ENCODE assay signal across 25 cellular contexts in genomic region chr2:172481507-172482262, GRCh38. TPM values are rescaled to one million over a fixed set of nuclear protein-coding genes. Genes with fewer than 3 reads are reported as not detected.
A peak's percentile ranks its signal among the peaks of the same experiment; 100 is the strongest.
DNase-seq lines count a peak whose midpoint lies in the region; ATAC-seq lines count a peak whose summit lies in the region.
"Had no signal": no experiment of that assay in that cellular context is flagged by ENCODE, and none has a peak within 500 bp of the region (broad histone marks: within the 10 kb centered on the region; RNA-seq: fewer than 3 reads in every experiment).

No MANE protein-coding gene starts in this region.

- no peaks in the 10 kb centered on the region for H3K9me3 ChIP-seq in SJSA1 (replicated peaks)
- H3K9me3 ChIP-seq: pancreas, SJCRH30, tibial artery had no signal

- peaks cover 60% of the 10 kb centered on the region for H3K4me1 Mint-ChIP-seq in stimulated activated naive CD8-positive, alpha-beta T cell treated with anti-CD3 and anti-CD28 coated beads, Interleukin-15, amount 100 ng/mL, for 72 hours
- peaks cover 45% of the 10 kb centered on the region for H3K4me1 Mint-ChIP-seq in dendritic cell treated with granulocyte-macrophage colony-stimulating factor and Interleukin-4, amounts not matched to agents 40 ng/mL and 50 ng/mL, for 4 days (ENCODE audit: low read depth)

- no peaks in the 10 kb centered on the region for H3K27me3 Mint-ChIP-seq in stimulated activated naive CD8-positive, alpha-beta T cell treated with anti-CD3 and anti-CD28 coated beads, Interleukin-15, amount 100 ng/mL, for 72 hours
- H3K27me3 Mint-ChIP-seq in dendritic cell treated with granulocyte-macrophage colony-stimulating factor and Interleukin-4, amounts not matched to agents 40 ng/mL and 50 ng/mL, for 4 days, result peaks cover 2% of the 10 kb centered on the region
- H3K27me3 Mint-ChIP-seq: activated CD8-positive, alpha-beta memory T cell treated with anti-CD3 and anti-CD28 coated beads, Interleukin-2, amount 10 ng/mL, durations not matched to agents 7 days and 5 days; stimulated activated naive CD8-positive, alpha-beta T cell treated with anti-CD3 and anti-CD28 coated beads, Interleukin-15, Interleukin-2, amounts not matched to agents 100 ng/mL and 50 ng/mL, for 24 hours had no signal

- H3K4me1 ChIP-seq in SJSA1 (replicated peaks), result peaks cover 23% of the 10 kb centered on the region
- H3K4me1 ChIP-seq: SJCRH30 had no signal

- H3K27ac ChIP-seq in SJSA1, result peak overlapping the region; percentile 3; the same call in 1 of the 2 replicates
- H3K27ac ChIP-seq: HL-60, SJCRH30, tibial artery had no signal

- H3K9me3 Mint-ChIP-seq in stimulated activated naive CD8-positive, alpha-beta T cell treated with anti-CD3 and anti-CD28 coated beads, Interleukin-15, amount 100 ng/mL, for 72 hours, result no peaks in the 10 kb centered on the region
- no peaks in the 10 kb centered on the region for H3K9me3 Mint-ChIP-seq in dendritic cell treated with granulocyte-macrophage colony-stimulating factor and Interleukin-4, amounts not matched to agents 40 ng/mL and 50 ng/mL, for 4 days
- H3K9me3 Mint-ChIP-seq: activated T-helper 2 cell treated with anti-CD3 and anti-CD28 coated beads, Interferon-gamma antibody, Interleukin-2, Interleukin-4, amounts not matched to agents 10 μg/mL and 5 μg/mL and 100 μg/mL, durations not matched to agents 14 hours and 24 hours and 36 hours; mesothelial cell of epicardium; natural killer cell; stimulated activated naive CD8-positive, alpha-beta T cell treated with anti-CD3 and anti-CD28 coated beads, Interleukin-15, Interleukin-2, amounts not matched to agents 100 ng/mL and 50 ng/mL, for 24 hours had no signal

- H3K4me3 Mint-ChIP-seq in stimulated activated naive CD8-positive, alpha-beta T cell treated with anti-CD3 and anti-CD28 coated beads, Interleukin-15, amount 100 ng/mL, for 72 hours, result peak overlapping the region; percentile 28 to 49
- H3K4me3 Mint-ChIP-seq in dendritic cell treated with granulocyte-macrophage colony-stimulating factor and Interleukin-4, amounts not matched to agents 40 ng/mL and 50 ng/mL, for 4 days, result no peak overlapping the region
- H3K4me3 Mint-ChIP-seq: activated CD8-positive, alpha-beta memory T cell treated with anti-CD3 and anti-CD28 coated beads, Interleukin-2, amount 10 ng/mL, durations not matched to agents 7 days and 5 days; mesothelial cell of epicardium; natural killer cell; stimulated activated naive CD8-positive, alpha-beta T cell treated with anti-CD3 and anti-CD28 coated beads, Interleukin-15, Interleukin-2, amounts not matched to agents 100 ng/mL and 50 ng/mL, for 24 hours had no signal

- no peak overlapping the region for H3K27ac Mint-ChIP-seq in stimulated activated naive CD8-positive, alpha-beta T cell treated with anti-CD3 and anti-CD28 coated beads, Interleukin-15, amount 100 ng/mL, for 72 hours
- H3K27ac Mint-ChIP-seq in dendritic cell treated with granulocyte-macrophage colony-stimulating factor and Interleukin-4, amounts not matched to agents 40 ng/mL and 50 ng/mL, for 4 days, result peak overlapping the region; percentile 82
- H3K27ac Mint-ChIP-seq: activated CD8-positive, alpha-beta memory T cell treated with anti-CD3 and anti-CD28 coated beads, Interleukin-2, amount 10 ng/mL, durations not matched to agents 7 days and 5 days; activated T-helper 2 cell treated with anti-CD3 and anti-CD28 coated beads, Interferon-gamma antibody, Interleukin-2, Interleukin-4, amounts not matched to agents 10 μg/mL and 5 μg/mL and 100 μg/mL, durations not matched to agents 14 hours and 24 hours and 36 hours; mesothelial cell of epicardium; stimulated activated naive CD8-positive, alpha-beta T cell treated with anti-CD3 and anti-CD28 coated beads, Interleukin-15, Interleukin-2, amounts not matched to agents 100 ng/mL and 50 ng/mL, for 24 hours had no signal

- H3K36me3 Mint-ChIP-seq in dendritic cell treated with granulocyte-macrophage colony-stimulating factor and Interleukin-4, amounts not matched to agents 40 ng/mL and 50 ng/mL, for 4 days (ENCODE audit: low read depth), result no peaks in the 10 kb centered on the region
- H3K36me3 Mint-ChIP-seq: activated CD8-positive, alpha-beta memory T cell treated with anti-CD3 and anti-CD28 coated beads, Interleukin-2, amount 10 ng/mL, durations not matched to agents 7 days and 5 days had no signal

- peak; percentile 67 for ATAC-seq in stimulated activated naive CD8-positive, alpha-beta T cell treated with anti-CD3 and anti-CD28 coated beads, Interleukin-15, amount 100 ng/mL, for 72 hours
- ATAC-seq in stimulated activated naive CD8-positive, alpha-beta T cell treated with anti-CD3 and anti-CD28 coated beads, Interleukin-15, Interleukin-2, amounts not matched to agents 100 U/mL and 50 U/mL, for 24 hours, result no peak
- no peak for ATAC-seq in GM19328 (IDR thresholded peaks at IDR 0.05; ENCODE audit: unreplicated experiment)
- no peak for ATAC-seq in HG02840 (IDR thresholded peaks at IDR 0.05; ENCODE audit: low FRiP score, unreplicated experiment)
- ATAC-seq: activated CD8-positive, alpha-beta memory T cell treated with anti-CD3 and anti-CD28 coated beads, Interleukin-2, amount 10 ng/mL, durations not matched to agents 7 days and 5 days; natural killer cell had no signal

- no peak overlapping the region for H3K4me3 ChIP-seq in SJSA1
- H3K4me3 ChIP-seq: dorsolateral prefrontal cortex, pancreas, SJCRH30, tibial artery had no signal

- no peaks in the 10 kb centered on the region for H3K27me3 ChIP-seq in SJSA1 (replicated peaks)
- H3K27me3 ChIP-seq: dorsolateral prefrontal cortex, pancreas, SJCRH30, tibial artery had no signal

- peaks cover 6% of the 10 kb centered on the region for H3K36me3 ChIP-seq in SJSA1
- H3K36me3 ChIP-seq: SJCRH30 had no signal

- intact Hi-C loops in dendritic cell treated with granulocyte-macrophage colony-stimulating factor and Interleukin-4, amounts not matched to agents 40 ng/mL and 50 ng/mL, for 4 days (cut with micrococcal nuclease), result no loop called here

- DNase-seq in stimulated activated naive CD8-positive, alpha-beta T cell treated with anti-CD3 and anti-CD28 coated beads, Interleukin-15, amount 100 ng/mL, for 72 hours, result no peak
- DNase-seq in stimulated activated naive CD8-positive, alpha-beta T cell treated with anti-CD3 and anti-CD28 coated beads, Interleukin-15, Interleukin-2, amounts not matched to agents 100 U/mL and 50 U/mL, for 24 hours, result no peak
- DNase-seq in SJSA1 (ENCODE audit: low read depth in 1 of 2, low spot score in 2 of 2), result peak in 1 of 2 experiments; percentile 37
- DNase-seq in GOT3 (lab: John Stamatoyannopoulos, UW), result no peak
- DNase-seq: activated CD4-positive, alpha-beta T cell treated with anti-CD3 and anti-CD28 coated beads for 48 hours; activated CD8-positive, alpha-beta memory T cell treated with anti-CD3 and anti-CD28 coated beads, Interleukin-2, amount 10 ng/mL, durations not matched to agents 7 days and 5 days; caudate nucleus; DMS79 treated with DMSO at 0.1 percent for 48 hours; dorsolateral prefrontal cortex; natural killer cell; NCI-H1092; NCI-H187; pancreas; right cardiac atrium; SJCRH30; stimulated activated CD4-positive, alpha-beta T cell treated with anti-CD3 and anti-CD28 coated beads, Interleukin-4, amount 100 ng/mL, for 4 hours; T-helper 2 cell; tibial artery had no signal

RNA-seq across cellular contexts. Expression of gene ITGA6, which starts 54.3 kb away (rescaled TPM):
- total RNA-seq in SJSA1 (2014; rRNA removed; shearing (Covaris generic)), result 26.7 and 32.9 TPM in 2 replicates
